Comparison of ENCODE assay signal across 8 cellular contexts in genomic region chr17:2023692-2024571, GRCh38. TPM values are rescaled to one million over a fixed set of nuclear protein-coding genes. Genes with fewer than 3 reads are reported as not detected.
A peak's percentile ranks its signal among the peaks of the same experiment; 100 is the strongest.
DNase-seq lines count a peak whose midpoint lies in the region; ATAC-seq and TF ChIP-seq lines count a peak whose summit lies in the region.

No MANE protein-coding gene starts in this region.

- H3K79me2 ChIP-seq in PC-3 (ENCODE audit: low read length): peaks cover 38% of the 10 kb centered on the region

- no peak overlapping the region for H3K27ac ChIP-seq in PC-3 (ENCODE audit: low read length)

- peaks cover 59% of the 10 kb centered on the region for H3K4me1 Mint-ChIP-seq in brain

- BruUV-seq in PC-3 (replicated peaks; lab: Mats Ljungman, UMichigan): no TSS peak

- ATAC-seq in PC-3 (no peak), HG03196 (IDR thresholded peaks at IDR 0.05; ENCODE audit: unreplicated experiment) (no peak)

- TF ChIP-seq CTCF in PC-3 (conservative IDR thresholded peaks at IDR 0.05; ENCODE audit: low read depth, low read length) (peak; percentile 22; the same call in 1 of the 2 replicates), brain (conservative IDR thresholded peaks at IDR 0.05) (no peak), GM13976 (IDR thresholded peaks at IDR 0.05; ENCODE audit: borderline replicate concordance, control extremely low read depth, extremely low read depth, insufficient read depth, missing control alignments) (no peak)

- DNase-seq in NCI-H1436 (lab: John Stamatoyannopoulos, UW): peak; percentile 36
- no peak for DNase-seq in NCI-H1436 treated with DMSO at 0.1 percent for 48 hours (lab: John Stamatoyannopoulos, UW)
- DNase-seq in PC-3: peak; percentile 53
- DNase-seq in iPS-NIHi11 (ENCODE audit: low spot score): peak; percentile 93
- peak; percentile 42 for DNase-seq in stimulated activated CD4-positive, alpha-beta T cell treated with anti-CD3 and anti-CD28 coated beads, Interleukin-4, amount 100 ng/mL, for 1 hour
- no peak for DNase-seq in GM13976 (ENCODE audit: low spot score)

- H3K9me2 ChIP-seq in PC-3 (replicated peaks; ENCODE audit: low read length): no peaks in the 10 kb centered on the region

- no peaks in the 10 kb centered on the region for H3K27me3 ChIP-seq in PC-3 (ENCODE audit: low read length)

- no peaks in the 10 kb centered on the region for H3K4me1 ChIP-seq in PC-3 (ENCODE audit: insufficient read depth, low read length)

- peak overlapping the region; percentile 95 for H3K4me2 ChIP-seq in PC-3 (ENCODE audit: low read length)

- peak overlapping the region in 2 of 5 experiments; percentile 80 to 81 for H3K27ac Mint-ChIP-seq in brain

- H3K36me3 Mint-ChIP-seq in brain: no peaks in the 10 kb centered on the region

- H3K4me3 Mint-ChIP-seq in brain: peak overlapping the region; percentile 85 to 93 (median 91)

- intact Hi-C loops in PC-3 (cut with micrococcal nuclease): no loop called here

- in situ Hi-C loops in GM13976 (cut with MboI; ENCODE audit: low sequenced_read_pairs, unreplicated experiment): no loop called here

- no peaks in the 10 kb centered on the region for H4K20me1 ChIP-seq in PC-3 (ENCODE audit: low read length)

- CTCF ChIA-PET in PC-3 (lab: Charles Lee): interaction anchor here (0.8 to 2.6 kb wide), 2 partner anchors 115 kb away, joined by 3 to 52 read pairs; no protein-coding TSS in a partner anchor

- no peaks in the 10 kb centered on the region for H3F3A ChIP-seq in PC-3 (ENCODE audit: low read length, unreplicated experiment)

- H3K9me3 Mint-ChIP-seq in brain: peaks cover 0 to 10% (median 1%) of the 10 kb centered on the region in 5 experiments

- H3K9me3 ChIP-seq in PC-3 (ENCODE audit: low read length): no peaks in the 10 kb centered on the region

- peak overlapping the region; percentile 76 for H3K4me3 ChIP-seq in PC-3 (ENCODE audit: low read length)

- peaks cover 38% of the 10 kb centered on the region for H3K27me3 Mint-ChIP-seq in brain

- H3K9ac ChIP-seq in PC-3 (ENCODE audit: low read length): peak overlapping the region; percentile 61

- H2AFZ ChIP-seq in PC-3 (ENCODE audit: low read length): peak overlapping the region; percentile 78; the same call in 1 of the 2 replicates

- POLR2A ChIA-PET in PC-3 (lab: Charles Lee; ENCODE audit: unreplicated experiment): no interaction called here

- H3K36me3 ChIP-seq in PC-3 (ENCODE audit: low read depth, low read length): no peaks in the 10 kb centered on the region

RNA-seq across cellular contexts. Expression of gene RTN4RL1, which starts 1.2 kb away (rescaled TPM):
- 6.9 and 7.9 TPM in 2 replicates for total RNA-seq in PC-3 (2014; rRNA removed)
- 4.3 TPM for polyA plus RNA-seq in brain (ENCODE audit: insufficient read depth, low read depth, low replicate concordance)

RNA-seq across cellular contexts. Expression of gene DPH1, which starts 6.0 kb away (rescaled TPM):
- 47.9 and 57.4 TPM in 2 replicates for total RNA-seq in PC-3 (2014; rRNA removed)
- 18.6 TPM for polyA plus RNA-seq in brain (ENCODE audit: insufficient read depth, low read depth, low replicate concordance)

RNA-seq across cellular contexts. Expression of gene OVCA2, which starts 17.9 kb away (rescaled TPM):
- 45.7 and 58.6 TPM in 2 replicates for total RNA-seq in PC-3 (2014; rRNA removed)
- 28.7 TPM for polyA plus RNA-seq in brain (ENCODE audit: insufficient read depth, low read depth, low replicate concordance)

RNA-seq across cellular contexts. Expression of gene HIC1, which starts 31.0 kb away (rescaled TPM):
- 2.0 and 4.4 TPM in 2 replicates for total RNA-seq in PC-3 (2014; rRNA removed)
- polyA plus RNA-seq in brain (ENCODE audit: insufficient read depth, low read depth, low replicate concordance): 2.6 TPM

Comparison
In these comparisons a context has a peak if more than half of its experiments do, and no peak if none do; other contexts are left out.
1. DNase-seq: peak in NCI-H1436 (single experiment), PC-3 (single experiment), iPS-NIHi11 (single experiment) and stimulated activated CD4-positive, alpha-beta T cell treated with anti-CD3 and anti-CD28 coated beads, Interleukin-4, amount 100 ng/mL, for 1 hour (single experiment); none in NCI-H1436 treated with DMSO at 0.1 percent for 48 hours (single experiment) and GM13976 (single experiment).